8 cellular contexts compared by ENCODE assay signal in the genomic region with DNA sequence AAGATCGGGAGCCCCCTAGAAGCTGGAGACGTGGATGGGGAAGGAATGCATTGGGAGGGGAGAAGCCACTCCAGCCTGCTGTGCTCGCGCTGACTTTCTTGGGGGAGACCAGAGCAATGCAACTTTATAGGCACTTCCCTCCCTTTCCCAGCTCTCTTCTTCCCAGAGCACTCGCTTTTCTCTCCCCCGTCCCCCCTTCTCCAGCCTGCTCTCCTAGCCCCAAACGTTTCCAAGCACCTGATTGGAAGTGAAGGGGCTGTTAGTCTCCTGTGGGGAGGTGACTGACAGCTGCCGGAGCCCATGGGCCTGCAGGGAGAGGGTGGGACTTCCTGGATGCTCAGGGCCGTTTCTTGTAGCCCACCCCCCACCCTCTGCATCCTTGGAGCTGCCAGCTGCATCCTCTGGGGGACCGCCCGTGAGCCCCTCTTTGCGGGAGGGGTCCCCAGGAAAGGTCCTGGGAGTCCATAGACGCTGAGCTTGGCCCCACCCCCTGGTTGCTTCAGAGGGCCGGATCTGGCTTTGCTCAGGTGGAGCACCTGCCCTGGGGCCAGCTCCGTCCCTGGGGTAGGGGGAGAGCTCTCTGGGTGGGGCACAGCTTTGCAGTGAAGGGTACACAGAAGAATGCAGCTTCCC. TPM values are rescaled to one million over a fixed set of nuclear protein-coding genes. Genes with fewer than 3 reads are reported as not detected.
DNase-seq lines count a peak whose midpoint lies in the region; ATAC-seq, FAIRE-seq and TF ChIP-seq lines count a peak whose summit lies in the region.

No MANE protein-coding gene starts in this region.

- peak overlapping the region; percentile 84 for H3K9ac ChIP-seq in astrocyte (ENCODE audit: low read length)

- H3K27me3 Mint-ChIP-seq in astrocyte (ENCODE audit: low read depth, unreplicated experiment) = no peaks in the 10 kb centered on the region

- H3K79me2 ChIP-seq in astrocyte (ENCODE audit: insufficient read depth, low read length) = peaks cover 47% of the 10 kb centered on the region

- H3K36me3 ChIP-seq in heart right ventricle (peaks cover 0 to 47% (median 20%) of the 10 kb centered on the region in 9 donors), astrocyte (ENCODE audit: insufficient read depth, low read length) (peaks cover 4% of the 10 kb centered on the region), suprapubic skin (peaks cover 34% of the 10 kb centered on the region)

- ATAC-seq in heart right ventricle = no peak

- peaks cover 3% of the 10 kb centered on the region for H3K4me1 Mint-ChIP-seq in astrocyte (ENCODE audit: low read depth, unreplicated experiment)

- H3K4me1 ChIP-seq in heart right ventricle (peaks cover 8 to 31% (median 25%) of the 10 kb centered on the region in 9 donors), astrocyte (ENCODE audit: insufficient read depth, low read length) (peaks cover 13% of the 10 kb centered on the region), suprapubic skin (peaks cover 31% of the 10 kb centered on the region)

- no peaks in the 10 kb centered on the region for H3K9me3 Mint-ChIP-seq in astrocyte (ENCODE audit: unreplicated experiment)

- H3K27ac Mint-ChIP-seq in astrocyte (ENCODE audit: unreplicated experiment) = peak overlapping the region; percentile 87

- peak overlapping the region; percentile 72 for H2AFZ ChIP-seq in astrocyte (ENCODE audit: low read depth, low read length)

- H3K4me3 Mint-ChIP-seq in astrocyte (ENCODE audit: unreplicated experiment) = peak overlapping the region; percentile 88

- no peak for TF ChIP-seq CTCF in heart right ventricle (IDR thresholded peaks at IDR 0.05)
- no peak for TF ChIP-seq CTCF in astrocyte (IDR thresholded peaks at IDR 0.05; ENCODE audit: insufficient read depth, low read depth, low read length)
- TF ChIP-seq CTCF in suprapubic skin (IDR thresholded peaks at IDR 0.05) = no peak

- intact Hi-C loops in heart right ventricle (cut with DNase I) (no loop called here), cardiac septum (cut with DNase I) (no loop called here)

- TF ChIP-seq POLR2A in suprapubic skin (IDR thresholded peaks at IDR 0.05) = no peak

- 24 to 40% methylated on average over 14 to 15 of the region's 15 CpGs for WGBS in heart right ventricle, 2 donors
- WGBS in suprapubic skin = 27% methylated on average over 14 of the region's 15 CpGs

- FAIRE-seq in astrocyte (lab: Jason Lieb, UNC) = no peak

- H3K4me3 ChIP-seq in heart right ventricle (peak overlapping the region in 6 of 10 donors; percentile 7 to 100 (median 56)), astrocyte (ENCODE audit: insufficient read depth, low read depth, low read length) (peak overlapping the region; percentile 55), suprapubic skin (peak overlapping the region; percentile 96)

- peaks cover 23% of the 10 kb centered on the region for H4K20me1 ChIP-seq in astrocyte (ENCODE audit: insufficient read depth, low read length)

- H3K27me3 ChIP-seq in heart right ventricle (no peaks in the 10 kb centered on the region), astrocyte (ENCODE audit: insufficient read depth, low read length) (no peaks in the 10 kb centered on the region), suprapubic skin (no peaks in the 10 kb centered on the region)

- H3K27ac ChIP-seq in heart right ventricle (peak overlapping the region in 1 of 10 donors; percentile 19), astrocyte (ENCODE audit: low read depth, low read length) (peak overlapping the region; percentile 37), suprapubic skin (no peak overlapping the region)

- peak overlapping the region; percentile 94 for H3K4me2 ChIP-seq in astrocyte (ENCODE audit: low read length)

- DNase-seq in heart right ventricle = no peak
- DNase-seq in cardiac septum (ENCODE audit: low spot score) = no peak
- peak; percentile 74 for DNase-seq in NCI-H2227 treated with DMSO at 0.1 percent for 48 hours (lab: John Stamatoyannopoulos, UW)
- peak; percentile 50 for DNase-seq in astrocyte (ENCODE audit: low read depth)
- peak; percentile 93 for DNase-seq in iPS-NIHi11 (ENCODE audit: low spot score)
- no peak for DNase-seq in suprapubic skin (ENCODE audit: low spot score in 2 of 2)
- DNase-seq in OCI-M2 (lab: John Stamatoyannopoulos, UW; ENCODE audit: unreplicated experiment) = no peak
- no peak for DNase-seq in MV-4-11 (lab: John Stamatoyannopoulos, UW)

- H3K36me3 Mint-ChIP-seq in astrocyte (ENCODE audit: low read depth, unreplicated experiment) = peaks cover 1% of the 10 kb centered on the region

- H3K9me3 ChIP-seq in heart right ventricle (no peaks in the 10 kb centered on the region), astrocyte (ENCODE audit: insufficient read depth, low read depth, low read length) (no peaks in the 10 kb centered on the region), suprapubic skin (no peaks in the 10 kb centered on the region)

- no peak for TF ChIP-seq EP300 in suprapubic skin (IDR thresholded peaks at IDR 0.05)

RNA-seq across cellular contexts. Expression of gene HDGFL2, which starts 2.5 kb away (rescaled TPM):
- total RNA-seq in heart right ventricle = 10 to 100 TPM; 20.5 to 39.0 (median 26.7) TPM
- 10 to 100 TPM; 32.9 to 40.9 TPM for polyA plus RNA-seq in heart right ventricle
- total RNA-seq in cardiac septum = 28.4 TPM
- 78.9 and 79.8 TPM in 2 replicates for total RNA-seq in astrocyte
- total RNA-seq in suprapubic skin = 10 to 100 TPM; 23.0 to 27.4 (median 23.4) TPM

RNA-seq across cellular contexts. Expression of gene UBXN6, which starts 17.0 kb away (rescaled TPM):
- 100 to 1,000 TPM in 9 of 10 donors, 10 to 100 TPM in 1; 90.6 to 123 (median 104) TPM for total RNA-seq in heart right ventricle
- polyA plus RNA-seq in heart right ventricle = 100 to 1,000 TPM; 127 to 131 TPM
- total RNA-seq in cardiac septum = 102 TPM
- 61.0 and 63.6 TPM in 2 replicates for total RNA-seq in astrocyte
- 100 to 1,000 TPM; 108 to 257 (median 167) TPM for total RNA-seq in suprapubic skin

RNA-seq across cellular contexts. Expression of gene PLIN4, which starts 43.7 kb away (rescaled TPM):
- total RNA-seq in heart right ventricle (100 to 1,000 TPM; 143 to 416 (median 198) TPM), cardiac septum (89.8 TPM), astrocyte (0.05 TPM in 1 of 2 replicates, not detected in the other), suprapubic skin (10 to 100 TPM; 12.4 to 38.3 (median 19.3) TPM)
- 100 to 1,000 TPM in 1 of 2 donors, 10 to 100 TPM in 1; 42.0 to 225 TPM for polyA plus RNA-seq in heart right ventricle

Comparison
In these comparisons a context has a peak if more than half of its experiments do, and no peak if none do; other contexts are left out.
1. DNase-seq: peak in NCI-H2227 treated with DMSO at 0.1 percent for 48 hours (single experiment), astrocyte (single experiment) and iPS-NIHi11 (single experiment); none in heart right ventricle (0 of 2), cardiac septum (single experiment), suprapubic skin (0 of 2), OCI-M2 (single experiment) and MV-4-11 (single experiment).
2. RNA of gene PLIN4, which starts 43.7 kb away (total RNA-seq): 143 to 416 TPM in heart right ventricle, 89.8 TPM in cardiac septum (single experiment) and 12.4 to 38.3 TPM in suprapubic skin; 0.05 TPM in astrocyte; every median in the first group is over 10 times any median in the second.
3. Peak in every context shown above with its lines, with median percentiles within 50 percentile points of each other: H3K4me3 ChIP-seq.